ENCODE assay signal across 16 cellular contexts in genomic region chr10:126661841-126662520, GRCh38. TPM values are rescaled to one million over a fixed set of nuclear protein-coding genes. Genes with fewer than 3 reads are reported as not detected.
A peak's percentile ranks its signal among the peaks of the same experiment; 100 is the strongest.
DNase-seq lines count a peak whose midpoint lies in the region; ATAC-seq, FAIRE-seq and TF ChIP-seq lines count a peak whose summit lies in the region.
"Had no signal": no experiment of that assay in that cellular context is flagged by ENCODE, and none has a peak within 500 bp of the region (broad histone marks: within the 10 kb centered on the region; RNA-seq: fewer than 3 reads in every experiment).

No MANE protein-coding gene starts in this region.

- H3K36me3 ChIP-seq in BLaER1 treated with 17β-estradiol and CSF1 and Interleukin-3, amounts not matched to agents 10 nM and 100 nM = no peaks in the 10 kb centered on the region
- H3K36me3 ChIP-seq in fibroblast of lung (ENCODE audit: control insufficient read depth, insufficient read depth, low read length) = no peaks in the 10 kb centered on the region
- H3K36me3 ChIP-seq in lower lobe of right lung = no peaks in the 10 kb centered on the region
- H3K36me3 ChIP-seq: neutrophil had no signal

- H3K27me3 ChIP-seq in BLaER1 treated with 17β-estradiol and CSF1 and Interleukin-3, amounts not matched to agents 10 nM and 100 nM = no peaks in the 10 kb centered on the region
- H3K27me3 ChIP-seq in fibroblast of lung (ENCODE audit: control insufficient read depth, insufficient read depth, low read length) (no peaks in the 10 kb centered on the region), lower lobe of right lung (ENCODE audit: low read depth) (no peaks in the 10 kb centered on the region)
- H3K27me3 ChIP-seq: body of pancreas, neutrophil had no signal

- peak; percentile 70 for FAIRE-seq in RCC 7860 (lab: Jason Lieb, UNC)
- FAIRE-seq: GM19239, small intestine had no signal

- no peaks in the 10 kb centered on the region for H3K9me3 ChIP-seq in BLaER1 treated with 17β-estradiol and CSF1 and Interleukin-3, amounts not matched to agents 10 nM and 100 nM (replicated peaks in 1 of 11)
- H3K9me3 ChIP-seq in fibroblast of lung (ENCODE audit: control insufficient read depth, insufficient read depth, low read depth, low read length) (no peaks in the 10 kb centered on the region), lower lobe of right lung (no peaks in the 10 kb centered on the region)
- H3K9me3 ChIP-seq: body of pancreas, neutrophil had no signal

- no peak overlapping the region for H3K9ac ChIP-seq in BLaER1 treated with 17β-estradiol and CSF1 and Interleukin-3, amounts not matched to agents 10 nM and 100 nM
- H3K9ac ChIP-seq in fibroblast of lung (ENCODE audit: insufficient read depth, low read length) = no peak overlapping the region

- H3K4me2 ChIP-seq in BLaER1 treated with 17β-estradiol and CSF1 and Interleukin-3, amounts not matched to agents 10 nM and 100 nM = peak overlapping the region; percentile 57 to 90 (median 76); a peak in 19 of 22 replicates
- no peak overlapping the region for H3K4me2 ChIP-seq in fibroblast of lung (ENCODE audit: extremely low read depth, insufficient read depth, low read length)

- DNase-seq in RCC 7860 (ENCODE audit: low spot score) (peak; percentile 58), fibroblast of lung (ENCODE audit: low read depth in 2 of 2) (peak; percentile 16 to 94), skeletal muscle cell (ENCODE audit: low read depth) (peak; percentile 78), lower lobe of right lung (no peak)
- DNase-seq: AML-193; body of pancreas; mesendoderm; NCI-H1105; small intestine; stimulated activated naive CD4-positive, alpha-beta T cell had no signal

- H3K4me3 ChIP-seq in BLaER1 treated with 17β-estradiol and CSF1 and Interleukin-3, amounts not matched to agents 10 nM and 100 nM = no peak overlapping the region
- H3K4me3 ChIP-seq in fibroblast of lung (replicated peaks in 1 of 4; ENCODE audit: control extremely low read depth in 1 of 4, insufficient read depth in 1 of 4, low read depth in 3 of 4, low read length in 4 of 4) (no peak overlapping the region), skeletal muscle cell (ENCODE audit: low read depth, low read length) (no peak overlapping the region), lower lobe of right lung (no peak overlapping the region)
- H3K4me3 ChIP-seq: body of pancreas had no signal

- no peak overlapping the region for H2AFZ ChIP-seq in fibroblast of lung (ENCODE audit: low read length)

- ATAC-seq in GM18511 (IDR thresholded peaks at IDR 0.05; ENCODE audit: unreplicated experiment) (no peak), GM19023 (IDR thresholded peaks at IDR 0.05; ENCODE audit: unreplicated experiment) (no peak), lower lobe of right lung (no peak), GM19455 (IDR thresholded peaks at IDR 0.05; ENCODE audit: unreplicated experiment) (no peak)
- ATAC-seq: body of pancreas had no signal

- intact Hi-C loops in lower lobe of right lung (cut with DNase I) = no loop called here

- peaks cover 22 to 33% (median 27%) of the 10 kb centered on the region in 10 experiments for H3K4me1 ChIP-seq in BLaER1 treated with 17β-estradiol and CSF1 and Interleukin-3, amounts not matched to agents 10 nM and 100 nM
- H3K4me1 ChIP-seq in fibroblast of lung (ENCODE audit: control insufficient read depth, extremely low read depth, insufficient read depth, low read length) = no peaks in the 10 kb centered on the region
- H3K4me1 ChIP-seq in lower lobe of right lung = no peaks in the 10 kb centered on the region
- H3K4me1 ChIP-seq: body of pancreas had no signal

- no peaks in the 10 kb centered on the region for H4K20me1 ChIP-seq in BLaER1 treated with 17β-estradiol and CSF1 and Interleukin-3, amounts not matched to agents 10 nM and 100 nM
- H4K20me1 ChIP-seq in fibroblast of lung (ENCODE audit: control insufficient read depth, extremely low read depth, insufficient read depth, low read length) = no peaks in the 10 kb centered on the region

- no peaks in the 10 kb centered on the region for H3K79me2 ChIP-seq in fibroblast of lung (ENCODE audit: control insufficient read depth, insufficient read depth, low read length)

- TF ChIP-seq CTCF in fibroblast of lung (conservative IDR thresholded peaks at IDR 0.05 in 1 of 2, IDR thresholded peaks at IDR 0.05 in 1 of 2; ENCODE audit: low read depth in 1 of 2, low read length in 2 of 2) (no peak), lower lobe of right lung (IDR thresholded peaks at IDR 0.05) (no peak)

- peak overlapping the region in 5 of 11 experiments; percentile 54 to 79 (median 65); a peak in 8 of 22 replicates for H3K27ac ChIP-seq in BLaER1 treated with 17β-estradiol and CSF1 and Interleukin-3, amounts not matched to agents 10 nM and 100 nM
- H3K27ac ChIP-seq in fibroblast of lung (ENCODE audit: insufficient read depth, low read length) (no peak overlapping the region), lower lobe of right lung (no peak overlapping the region)
- H3K27ac ChIP-seq: body of pancreas, neutrophil had no signal

RNA-seq across cellular contexts. Expression of gene C10orf90, which starts 8.5 kb away (rescaled TPM):
- total RNA-seq in fibroblast of lung (0.17 TPM in 1 of 2 replicates, not detected in the other), lower lobe of right lung (not detected)
- 0.19 and 0.65 TPM in 2 replicates for polyA plus RNA-seq in fibroblast of lung
- 0.18 and 0.26 TPM in 2 replicates for polyA plus RNA-seq in fibroblast of lung (2012)
- not detected in 2 replicates for polyA minus RNA-seq in fibroblast of lung (ENCODE audit: low replicate concordance)
- total RNA-seq: body of pancreas had no signal
- polyA plus RNA-seq: small intestine had no signal
